Comparison of ENCODE assay signal across 24 cellular contexts in genomic region chr6:107853226-107853625, GRCh38. TPM values are rescaled to one million over a fixed set of nuclear protein-coding genes. Genes with fewer than 3 reads are reported as not detected.
"Had no signal": no experiment of that assay in that cellular context is flagged by ENCODE, and none has a peak within 500 bp of the region (broad histone marks: within the 10 kb centered on the region; RNA-seq: fewer than 3 reads in every experiment).

No MANE protein-coding gene starts in this region.

- DNase-seq: activated CD4-positive, alpha-beta T cell treated with anti-CD3 and anti-CD28 coated beads for 1 hour; activated naive CD4-positive, alpha-beta T cell treated with anti-CD3 and anti-CD28 coated beads, Interleukin-2, amount 50 U/mL, for 16 hours; central memory CD4-positive, alpha-beta T cell; effector memory CD4-positive, alpha-beta T cell; foreskin melanocyte; hypothalamus; left ventricle myocardium superior; mammary epithelial cell; natural killer cell; retina; SHP77 treated with DMSO at 0.1 percent for 48 hours; sigmoid colon; stimulated activated CD4-positive, alpha-beta T cell treated with anti-CD3 and anti-CD28 coated beads, Interleukin-15, amount 100 ng/mL, for 24 hours; stimulated activated naive B cell treated with anti-CD40 and anti-IgM and Interleukin-4, amounts not matched to agents 10 μg/mL and 1 μg/mL and 100 μg/mL, for 72 hours; SW 1271; upper lobe of left lung had no signal

- H3K27me3 Mint-ChIP-seq: stimulated activated naive B cell treated with anti-CD40 and anti-IgM and Interleukin-4, amounts not matched to agents 10 μg/mL and 1 μg/mL and 100 μg/mL, for 72 hours had no signal

- H3K4me3 Mint-ChIP-seq: mesothelial cell of epicardium; natural killer cell; stimulated activated naive B cell treated with anti-CD40 and anti-IgM and Interleukin-4, amounts not matched to agents 10 μg/mL and 1 μg/mL and 100 μg/mL, for 72 hours; T-helper 2 cell treated with Interferon-gamma antibody and Interleukin-4, amounts not matched to agents 5 μg/mL and 100 μg/mL, for 36 hours had no signal

- H3K4me3 ChIP-seq: sigmoid colon, SK-N-MC, smooth muscle cell, thoracic aorta, upper lobe of left lung had no signal

- H3K27me3 ChIP-seq: sigmoid colon, upper lobe of left lung had no signal

- ATAC-seq: left ventricle myocardium superior; natural killer cell; stimulated activated naive B cell treated with anti-CD40 and anti-IgM and Interleukin-4, amounts not matched to agents 10 μg/mL and 1 μg/mL and 100 μg/mL, for 72 hours had no signal

- H3K9me3 ChIP-seq: sigmoid colon, thoracic aorta, upper lobe of left lung had no signal

- H3K27ac Mint-ChIP-seq: mesothelial cell of epicardium; natural killer cell; stimulated activated naive B cell treated with anti-CD40 and anti-IgM and Interleukin-4, amounts not matched to agents 10 μg/mL and 1 μg/mL and 100 μg/mL, for 72 hours; T-helper 2 cell treated with Interferon-gamma antibody and Interleukin-4, amounts not matched to agents 5 μg/mL and 100 μg/mL, for 36 hours had no signal

- H3K36me3 Mint-ChIP-seq: mesothelial cell of epicardium; natural killer cell; stimulated activated naive B cell treated with anti-CD40 and anti-IgM and Interleukin-4, amounts not matched to agents 10 μg/mL and 1 μg/mL and 100 μg/mL, for 72 hours had no signal

- H3K4me1 Mint-ChIP-seq: mesothelial cell of epicardium had no signal

- H3K36me3 ChIP-seq: sigmoid colon, thoracic aorta, upper lobe of left lung had no signal

- H3K9me3 Mint-ChIP-seq: mesothelial cell of epicardium; natural killer cell; stimulated activated naive B cell treated with anti-CD40 and anti-IgM and Interleukin-4, amounts not matched to agents 10 μg/mL and 1 μg/mL and 100 μg/mL, for 72 hours had no signal

- H3K4me2 ChIP-seq: smooth muscle cell had no signal

- H3K27ac ChIP-seq: sigmoid colon, SK-N-MC, thoracic aorta, upper lobe of left lung had no signal

RNA-seq across cellular contexts. Expression of gene SCML4, which starts 29.1 kb away (rescaled TPM):
- total RNA-seq: astrocyte, dermis microvascular lymphatic vessel endothelial cell, mammary epithelial cell, mesothelial cell of epicardium, osteoblast, smooth muscle cell had no signal
